Comparison of ENCODE assay signal across 20 cellular contexts in the genomic region with DNA sequence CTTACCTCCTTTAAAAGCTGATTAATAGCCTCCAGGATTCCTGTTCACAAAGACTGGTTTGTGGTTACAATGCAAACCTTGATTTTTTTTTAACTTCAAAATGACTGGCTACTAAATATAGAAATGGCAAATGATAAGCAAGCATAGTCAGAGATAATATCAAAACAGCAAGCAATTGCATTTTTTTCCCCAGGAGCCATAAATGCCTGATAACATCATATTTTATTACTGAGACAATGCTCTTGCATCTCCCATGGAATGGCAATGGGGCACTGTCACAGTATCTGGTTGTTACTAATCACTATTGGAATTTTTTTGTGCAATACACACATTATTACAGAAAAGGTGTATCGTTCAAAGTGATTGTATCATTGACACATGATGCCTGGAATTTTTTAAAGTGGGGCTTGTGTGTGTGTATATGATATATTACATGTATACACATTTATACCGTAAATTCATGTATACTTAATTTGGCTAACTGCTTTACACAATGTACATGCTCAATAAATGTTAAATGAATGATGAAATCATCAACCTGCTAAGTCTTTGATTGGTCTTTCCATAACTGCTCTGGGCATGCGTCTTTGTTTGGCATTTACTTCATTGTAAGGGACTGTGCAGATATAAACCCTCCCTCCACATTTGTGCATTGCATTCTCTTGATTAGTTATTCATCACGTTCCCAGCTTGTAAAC. TPM values are rescaled to one million over a fixed set of nuclear protein-coding genes. Genes with fewer than 3 reads are reported as not detected.
DNase-seq lines count a peak whose midpoint lies in the region; ATAC-seq and TF ChIP-seq lines count a peak whose summit lies in the region.
"Had no signal": no experiment of that assay in that cellular context is flagged by ENCODE, and none has a peak within 500 bp of the region (broad histone marks: within the 10 kb centered on the region; RNA-seq: fewer than 3 reads in every experiment).

No MANE protein-coding gene starts in this region.

- H3K27me3 ChIP-seq in GM23248 (replicated peaks; ENCODE audit: insufficient read depth) (peaks cover 40% of the 10 kb centered on the region), PC-3 (ENCODE audit: low read length) (no peaks in the 10 kb centered on the region), parathyroid adenoma (ENCODE audit: control insufficient read depth, insufficient read depth, low read length) (no peaks in the 10 kb centered on the region), A673 (replicated peaks; ENCODE audit: insufficient read depth, low read depth, low read length, poor library complexity) (no peaks in the 10 kb centered on the region)

- H3K27me3 Mint-ChIP-seq in activated CD4-positive, alpha-beta memory T cell treated with anti-CD3 and anti-CD28 coated beads for 36 hours, result peaks cover 53% of the 10 kb centered on the region

- intact Hi-C loops in PC-3 (cut with micrococcal nuclease) (loop anchor here (5.0 kb wide), 1 partner anchor 51 kb away; no protein-coding TSS in a partner anchor), A673 (cut with micrococcal nuclease; ENCODE audit: unreplicated experiment) (loop anchor here (5.0 to 10.0 kb wide), 3 partner anchors 101 to 161 kb away; no protein-coding TSS in a partner anchor)
- intact Hi-C loops in activated CD4-positive, alpha-beta memory T cell treated with anti-CD3 and anti-CD28 coated beads for 36 hours (cut with micrococcal nuclease), result loop anchor here (10.0 kb wide), 1 partner anchor 301 kb away; no protein-coding TSS in a partner anchor

- H3K9me3 Mint-ChIP-seq in activated CD4-positive, alpha-beta memory T cell treated with anti-CD3 and anti-CD28 coated beads for 36 hours, result no peaks in the 10 kb centered on the region
- H3K9me3 Mint-ChIP-seq: activated T-helper 2 cell treated with anti-CD3 and anti-CD28 coated beads, Interferon-gamma antibody, Interleukin-2, Interleukin-4, amounts not matched to agents 10 μg/mL and 5 μg/mL and 100 μg/mL, durations not matched to agents 14 hours and 24 hours and 36 hours; IgD-negative memory B cell; T-cell had no signal

- H3K9me2 ChIP-seq in GM23248 (ENCODE audit: insufficient read depth), result no peaks in the 10 kb centered on the region
- H3K9me2 ChIP-seq in PC-3 (replicated peaks; ENCODE audit: low read length), result no peaks in the 10 kb centered on the region

- H4K20me1 ChIP-seq in GM23248 (ENCODE audit: insufficient read depth) (no peaks in the 10 kb centered on the region), PC-3 (ENCODE audit: low read length) (no peaks in the 10 kb centered on the region)

- H2AFZ ChIP-seq in GM23248 (no peak overlapping the region), PC-3 (ENCODE audit: low read length) (no peak overlapping the region), parathyroid adenoma (peak overlapping the region; percentile 94)

- H3K36me3 ChIP-seq in GM23248 (ENCODE audit: low read depth) (no peaks in the 10 kb centered on the region), PC-3 (ENCODE audit: low read depth, low read length) (no peaks in the 10 kb centered on the region), parathyroid adenoma (ENCODE audit: control insufficient read depth, insufficient read depth, low read length) (no peaks in the 10 kb centered on the region), A673 (ENCODE audit: insufficient read depth, low read length, poor library complexity, severe bottlenecking) (no peaks in the 10 kb centered on the region)
- H3K36me3 ChIP-seq: colonic mucosa, Peyer's patch, prostate gland, WERI-Rb-1 had no signal

- peaks cover 9% of the 10 kb centered on the region for H3K4me1 Mint-ChIP-seq in activated CD4-positive, alpha-beta memory T cell treated with anti-CD3 and anti-CD28 coated beads for 36 hours (ENCODE audit: low read depth)

- 27 to 34% methylated on average over 4 of the region's 4 CpGs for WGBS in GM23248 (ENCODE audit: low coverage in 1 of 2, low lambda C conversion rate in 2 of 2, missing lambda C conversion rate in 2 of 2), 2 experiments

- no peak overlapping the region for H3K4me3 ChIP-seq in GM23248
- H3K4me3 ChIP-seq in PC-3 (ENCODE audit: low read length), result no peak overlapping the region
- H3K4me3 ChIP-seq in fibroblast of the aortic adventitia (ENCODE audit: low read depth, low read length), result no peak overlapping the region
- H3K4me3 ChIP-seq in parathyroid adenoma (ENCODE audit: low read depth, low read length), result no peak overlapping the region
- no peak overlapping the region for H3K4me3 ChIP-seq in A673 (ENCODE audit: low read depth, low read length, poor library complexity, severe bottlenecking)
- H3K4me3 ChIP-seq: colonic mucosa, Peyer's patch, prostate gland had no signal

- CTCF ChIA-PET in PC-3 (lab: Charles Lee), result interaction anchor here (0.6 kb wide), 2 partner anchors 162 to 256 kb away, joined by 3 read pairs; no protein-coding TSS in a partner anchor
- CTCF ChIA-PET in A673 (lab: Charles Lee), result interaction anchor here (0.7 kb wide), 1 partner anchor 102 kb away, joined by 3 read pairs; no protein-coding TSS in a partner anchor
- CTCF ChIA-PET in activated CD4-positive, alpha-beta memory T cell treated with anti-CD3 and anti-CD28 coated beads for 36 hours (lab: Charles Lee), result no interaction called here

- peak; percentile 23 for DNase-seq in GM23248
- DNase-seq in PC-3, result peak; percentile 87
- DNase-seq in fibroblast of the aortic adventitia (ENCODE audit: low read depth), result peak; percentile 30
- DNase-seq in A673 (ENCODE audit: low spot score), result no peak
- DNase-seq in activated CD4-positive, alpha-beta memory T cell treated with anti-CD3 and anti-CD28 coated beads for 36 hours, result no peak
- DNase-seq in NK-92 treated with Interleukin-12 subunit alpha and Interleukin-12 subunit beta, amount 100 ng/mL, for 24 hours (lab: John Stamatoyannopoulos, UW), result no peak
- DNase-seq: colonic mucosa; MV-4-11; NCI-H2029 treated with DMSO at 0.1 percent for 48 hours; NCI-H526 treated with DMSO at 0.1 percent for 48 hours; Peyer's patch; stimulated activated naive CD8-positive, alpha-beta T cell treated with anti-CD3 and anti-CD28 coated beads, Interleukin-15, Interleukin-2, amounts not matched to agents 100 U/mL and 50 U/mL, for 24 hours; T-cell; WERI-Rb-1 had no signal

- H3K4me2 ChIP-seq in GM23248 (ENCODE audit: unreplicated experiment) (no peak overlapping the region), PC-3 (ENCODE audit: low read length) (peak overlapping the region; percentile 26), parathyroid adenoma (ENCODE audit: low read length) (no peak overlapping the region)

- H3K36me3 Mint-ChIP-seq in activated CD4-positive, alpha-beta memory T cell treated with anti-CD3 and anti-CD28 coated beads for 36 hours, result no peaks in the 10 kb centered on the region
- H3K36me3 Mint-ChIP-seq: IgD-negative memory B cell, T-cell had no signal

- TF ChIP-seq CTCF in PC-3 (conservative IDR thresholded peaks at IDR 0.05; ENCODE audit: low read depth, low read length), result no peak
- TF ChIP-seq CTCF in fibroblast of the aortic adventitia (IDR thresholded peaks at IDR 0.05; ENCODE audit: insufficient read depth, low read length), result no peak
- TF ChIP-seq CTCF in parathyroid adenoma (IDR thresholded peaks at IDR 0.05), result no peak
- no peak for TF ChIP-seq CTCF in A673 (conservative IDR thresholded peaks at IDR 0.05; ENCODE audit: low read depth, low read length)

- H3K27ac Mint-ChIP-seq in activated CD4-positive, alpha-beta memory T cell treated with anti-CD3 and anti-CD28 coated beads for 36 hours, result no peak overlapping the region
- H3K27ac Mint-ChIP-seq: activated T-helper 2 cell treated with anti-CD3 and anti-CD28 coated beads, Interferon-gamma antibody, Interleukin-2, Interleukin-4, amounts not matched to agents 10 μg/mL and 5 μg/mL and 100 μg/mL, durations not matched to agents 14 hours and 24 hours and 36 hours; B cell; IgD-negative memory B cell; T-cell had no signal

- H3K4me1 ChIP-seq in GM23248 (ENCODE audit: insufficient read depth) (0 out of 2 replicates have a peak, but pooled peaks cover 5% of the 10 kb centered on the region), PC-3 (ENCODE audit: insufficient read depth, low read length) (peaks cover 33% of the 10 kb centered on the region), parathyroid adenoma (no peaks in the 10 kb centered on the region), A673 (ENCODE audit: insufficient read depth, low read length, poor library complexity, severe bottlenecking) (peaks cover 18% of the 10 kb centered on the region)
- H3K4me1 ChIP-seq: prostate gland had no signal

- H3K9ac ChIP-seq in GM23248, result no peak overlapping the region
- no peak overlapping the region for H3K9ac ChIP-seq in PC-3 (ENCODE audit: low read length)
- no peak overlapping the region for H3K9ac ChIP-seq in parathyroid adenoma

- H3K79me2 ChIP-seq in GM23248 (ENCODE audit: insufficient read depth) (no peaks in the 10 kb centered on the region), PC-3 (ENCODE audit: low read length) (no peaks in the 10 kb centered on the region), parathyroid adenoma (no peaks in the 10 kb centered on the region)

- H3K27ac ChIP-seq in GM23248, result no peak overlapping the region
- H3K27ac ChIP-seq in PC-3 (ENCODE audit: low read length), result 0 out of 2 replicates have a peak overlapping the region, but pooled peaks have one; percentile 12
- H3K27ac ChIP-seq in parathyroid adenoma, result peak overlapping the region; percentile 15
- no peak overlapping the region for H3K27ac ChIP-seq in A673 (ENCODE audit: low read depth, low read length, poor library complexity, severe bottlenecking)
- H3K27ac ChIP-seq: colonic mucosa, Peyer's patch, prostate gland, WERI-Rb-1 had no signal

- H3K9me3 ChIP-seq in GM23248 (ENCODE audit: low read depth), result no peaks in the 10 kb centered on the region
- no peaks in the 10 kb centered on the region for H3K9me3 ChIP-seq in PC-3 (ENCODE audit: low read length)
- no peaks in the 10 kb centered on the region for H3K9me3 ChIP-seq in parathyroid adenoma (ENCODE audit: control insufficient read depth, low read length)
- no peaks in the 10 kb centered on the region for H3K9me3 ChIP-seq in A673 (ENCODE audit: low read depth, low read length, poor library complexity, severe bottlenecking)
- H3K9me3 ChIP-seq: colonic mucosa, Peyer's patch, prostate gland had no signal

- POLR2A ChIA-PET in PC-3 (lab: Charles Lee; ENCODE audit: unreplicated experiment) (no interaction called here), A673 (lab: Charles Lee; ENCODE audit: low non-redundant PET) (no interaction called here)
- POLR2A ChIA-PET in activated CD4-positive, alpha-beta memory T cell treated with anti-CD3 and anti-CD28 coated beads for 36 hours (lab: Charles Lee), result no interaction called here

- ATAC-seq in PC-3, result no peak
- no peak for ATAC-seq in HG03571 (IDR thresholded peaks at IDR 0.05; ENCODE audit: unreplicated experiment)
- ATAC-seq: stimulated activated naive CD8-positive, alpha-beta T cell treated with anti-CD3 and anti-CD28 coated beads, Interleukin-15, Interleukin-2, amounts not matched to agents 100 U/mL and 50 U/mL, for 24 hours; T-cell had no signal

- H3F3A ChIP-seq in GM23248 (ENCODE audit: insufficient read depth) (0 out of 2 replicates have a peak, but pooled peaks cover 10% of the 10 kb centered on the region), PC-3 (ENCODE audit: low read length, unreplicated experiment) (no peaks in the 10 kb centered on the region)

- in situ Hi-C loops in GM23248 (cut with MboI), result no loop called here

- BruUV-seq in PC-3 (replicated peaks; lab: Mats Ljungman, UMichigan), result no TSS peak
- no TSS peak for BruUV-seq in A673 (replicated peaks; lab: Mats Ljungman, UMichigan)

- H3K4me3 Mint-ChIP-seq in activated CD4-positive, alpha-beta memory T cell treated with anti-CD3 and anti-CD28 coated beads for 36 hours, result no peak overlapping the region
- H3K4me3 Mint-ChIP-seq: B cell, T-cell had no signal

RNA-seq across cellular contexts. Expression of a gene that starts 1.0 kb away (rescaled TPM):
- not detected in 2 replicates for total RNA-seq in GM23248 (2014; rRNA removed; shearing (Covaris generic))
- polyA plus RNA-seq in GM23248 (2016; fragmentation: Nextera tagmentation; extraction: Ambion mirVana), result not detected in 2 replicates
- total RNA-seq in PC-3 (2014; rRNA removed) (1.7 and 3.1 TPM in 2 replicates), fibroblast of the aortic adventitia (ENCODE audit: low replicate concordance) (0.36 and 4.1 TPM in 2 replicates), A673 (2021) (17.7 and 18.4 TPM in 2 replicates)
- total RNA-seq in activated CD4-positive, alpha-beta memory T cell treated with anti-CD3 and anti-CD28 coated beads for 36 hours, result not detected
- total RNA-seq: B cell had no signal
- polyA plus RNA-seq: IgD-negative memory B cell had no signal

RNA-seq across cellular contexts. Expression of a gene that starts 35.1 kb away (rescaled TPM):
- total RNA-seq in GM23248 (2014; rRNA removed; shearing (Covaris generic)), result 14.2 and 15.9 TPM in 2 replicates
- 6.7 and 6.9 TPM in 2 replicates for polyA plus RNA-seq in GM23248 (2016; fragmentation: Nextera tagmentation; extraction: Ambion mirVana)
- total RNA-seq in PC-3 (2014; rRNA removed) (31.3 and 34.6 TPM in 2 replicates), fibroblast of the aortic adventitia (ENCODE audit: low replicate concordance) (23.7 and 69.1 TPM in 2 replicates), A673 (2021) (31.2 and 34.8 TPM in 2 replicates)
- 1 to 10 TPM; 1.4 to 1.6 TPM for total RNA-seq in activated CD4-positive, alpha-beta memory T cell treated with anti-CD3 and anti-CD28 coated beads for 36 hours

Comparison
In these comparisons a context has a peak if more than half of its experiments do, and no peak if none do; other contexts are left out.
1. DNase-seq: peak in GM23248 (single experiment), PC-3 (single experiment) and fibroblast of the aortic adventitia (single experiment); none in A673 (single experiment), activated CD4-positive, alpha-beta memory T cell treated with anti-CD3 and anti-CD28 coated beads for 36 hours (single experiment) and NK-92 treated with Interleukin-12 subunit alpha and Interleukin-12 subunit beta, amount 100 ng/mL, for 24 hours (single experiment).
2. H3K27ac ChIP-seq: peak in PC-3 (single experiment) and parathyroid adenoma (single experiment); none in GM23248 (single experiment) and A673 (single experiment).